9 cellular contexts compared by ENCODE assay signal in genomic region chr16:4376126-4376819, GRCh38. TPM values are rescaled to one million over a fixed set of nuclear protein-coding genes. Genes with fewer than 3 reads are reported as not detected.
A peak's percentile ranks its signal among the peaks of the same experiment; 100 is the strongest.
DNase-seq lines count a peak whose midpoint lies in the region; TF ChIP-seq lines count a peak whose summit lies in the region.
"Had no signal": no experiment of that assay in that cellular context is flagged by ENCODE, and none has a peak within 500 bp of the region (broad histone marks: within the 10 kb centered on the region; RNA-seq: fewer than 3 reads in every experiment).

No MANE protein-coding gene starts in this region.

- no peaks in the 10 kb centered on the region for H3K9me3 Mint-ChIP-seq in dendritic cell treated with granulocyte-macrophage colony-stimulating factor and Interleukin-4, amounts not matched to agents 40 ng/mL and 50 ng/mL, for 4 days
- H3K9me3 Mint-ChIP-seq in endothelial cell (ENCODE audit: unreplicated experiment), result no peaks in the 10 kb centered on the region
- H3K9me3 Mint-ChIP-seq: memory B cell had no signal

- H3K27ac Mint-ChIP-seq in dendritic cell treated with granulocyte-macrophage colony-stimulating factor and Interleukin-4, amounts not matched to agents 40 ng/mL and 50 ng/mL, for 4 days, result peak overlapping the region; percentile 12
- no peak overlapping the region for H3K27ac Mint-ChIP-seq in endothelial cell (ENCODE audit: unreplicated experiment)
- H3K27ac Mint-ChIP-seq: memory B cell had no signal

- H3K4me1 Mint-ChIP-seq in dendritic cell treated with granulocyte-macrophage colony-stimulating factor and Interleukin-4, amounts not matched to agents 40 ng/mL and 50 ng/mL, for 4 days (ENCODE audit: low read depth), result peaks cover 50% of the 10 kb centered on the region
- H3K4me1 Mint-ChIP-seq in endothelial cell (ENCODE audit: unreplicated experiment), result peaks cover 18% of the 10 kb centered on the region

- H3K4me3 ChIP-seq in testis, result no peak overlapping the region

- peak overlapping the region; percentile 79 to 86 for H3K27ac ChIP-seq in testis

- no peak overlapping the region for H3K4me3 Mint-ChIP-seq in dendritic cell treated with granulocyte-macrophage colony-stimulating factor and Interleukin-4, amounts not matched to agents 40 ng/mL and 50 ng/mL, for 4 days
- H3K4me3 Mint-ChIP-seq in endothelial cell (ENCODE audit: unreplicated experiment), result no peak overlapping the region
- H3K4me3 Mint-ChIP-seq: memory B cell had no signal

- H3K36me3 Mint-ChIP-seq in dendritic cell treated with granulocyte-macrophage colony-stimulating factor and Interleukin-4, amounts not matched to agents 40 ng/mL and 50 ng/mL, for 4 days (ENCODE audit: low read depth), result peaks cover 87% of the 10 kb centered on the region
- no peaks in the 10 kb centered on the region for H3K36me3 Mint-ChIP-seq in endothelial cell (ENCODE audit: low read depth, unreplicated experiment)

- H3K36me3 ChIP-seq in testis (ENCODE audit: low read depth, missing control alignments), result no peaks in the 10 kb centered on the region

- no peaks in the 10 kb centered on the region for H3K9me3 ChIP-seq in testis

- H3K4me1 ChIP-seq in testis, result peaks cover 64% of the 10 kb centered on the region

- DNase-seq in LHCN-M2 (ENCODE audit: low read depth) (peak; percentile 68), medulla oblongata (ENCODE audit: extremely low spot score) (peak; percentile 85), testis (peak; percentile 92), RPMI8226 (no peak), HUDEP-2 (lab: John Stamatoyannopoulos, UW; ENCODE audit: unreplicated experiment in 76 of 76) (no peak), endothelial cell (ENCODE audit: low spot score) (no peak)
- no peak for DNase-seq in activated T-cell treated with anti-CD3 and anti-CD28 coated beads, Interleukin-2, amount 50 U/mL, for 48 hours

- intact Hi-C loops in dendritic cell treated with granulocyte-macrophage colony-stimulating factor and Interleukin-4, amounts not matched to agents 40 ng/mL and 50 ng/mL, for 4 days (cut with micrococcal nuclease), result no loop called here
- intact Hi-C loops in testis (cut with DNase I; ENCODE audit: low total_unique reads), result no loop called here

- H3K27me3 Mint-ChIP-seq in dendritic cell treated with granulocyte-macrophage colony-stimulating factor and Interleukin-4, amounts not matched to agents 40 ng/mL and 50 ng/mL, for 4 days, result no peaks in the 10 kb centered on the region
- peaks cover 7% of the 10 kb centered on the region for H3K27me3 Mint-ChIP-seq in endothelial cell (ENCODE audit: unreplicated experiment)
- H3K27me3 Mint-ChIP-seq: memory B cell had no signal

- no peaks in the 10 kb centered on the region for H3K27me3 ChIP-seq in testis

- 24 to 50% methylated on average over 17 to 27 of the region's 30 CpGs for WGBS in testis, 2 donors

- TF ChIP-seq POLR2A in testis (IDR thresholded peaks at IDR 0.05), result no peak

- TF ChIP-seq CTCF in testis (IDR thresholded peaks at IDR 0.05), result no peak
- no peak for TF ChIP-seq CTCF in endothelial cell (IDR thresholded peaks at IDR 0.05; ENCODE audit: unreplicated experiment)

RNA-seq across cellular contexts. Expression of gene VASN, which starts 4.6 kb away (rescaled TPM):
- total RNA-seq in LHCN-M2 (2014; rRNA removed) (7.1 and 12.5 TPM in 2 replicates), testis (100 to 1,000 TPM; 103 to 125 TPM), endothelial cell (ENCODE audit: unreplicated experiment) (0.67 TPM)
- 19.7 TPM for polyA plus RNA-seq in LHCN-M2 (2012)
- polyA plus RNA-seq in testis (ENCODE audit: insufficient read depth, low read depth, low replicate concordance), result 33.9 TPM

RNA-seq across cellular contexts. Expression of gene PAM16, which starts 25.2 kb away (rescaled TPM):
- 48.1 and 62.2 TPM in 2 replicates for total RNA-seq in LHCN-M2 (2014; rRNA removed)
- polyA plus RNA-seq in LHCN-M2 (2012), result 37.4 TPM
- total RNA-seq in testis, result 100 to 1,000 TPM; 126 to 148 TPM
- 61.8 TPM for polyA plus RNA-seq in testis (ENCODE audit: insufficient read depth, low read depth, low replicate concordance)
- total RNA-seq in endothelial cell (ENCODE audit: unreplicated experiment), result 29.5 TPM

RNA-seq across cellular contexts. Expression of gene CORO7, which starts 40.1 kb away (rescaled TPM):
- total RNA-seq in LHCN-M2 (2014; rRNA removed) (23.7 and 34.8 TPM in 2 replicates), testis (100 to 1,000 TPM; 126 to 147 TPM), endothelial cell (ENCODE audit: unreplicated experiment) (103 TPM)
- 14.7 TPM for polyA plus RNA-seq in LHCN-M2 (2012)
- 71.5 TPM for polyA plus RNA-seq in testis (ENCODE audit: insufficient read depth, low read depth, low replicate concordance)

RNA-seq across cellular contexts. Expression of gene DNAJA3, which starts 49.4 kb away (rescaled TPM):
- total RNA-seq in LHCN-M2 (2014; rRNA removed) (64.2 and 69.4 TPM in 2 replicates), testis (10 to 100 TPM; 80.2 to 88.3 TPM), endothelial cell (ENCODE audit: unreplicated experiment) (32.0 TPM)
- polyA plus RNA-seq in LHCN-M2 (2012), result 28.1 TPM
- polyA plus RNA-seq in testis (ENCODE audit: insufficient read depth, low read depth, low replicate concordance), result 56.0 TPM

Comparison
In these comparisons a context has a peak if more than half of its experiments do, and no peak if none do; other contexts are left out.
1. DNase-seq: peak in LHCN-M2 (single experiment), medulla oblongata (single experiment) and testis (single experiment); none in RPMI8226 (single experiment), activated T-cell treated with anti-CD3 and anti-CD28 coated beads, Interleukin-2, amount 50 U/mL, for 48 hours (0 of 2), HUDEP-2 (0 of 76) and endothelial cell (single experiment).